15 cellular contexts compared by ENCODE assay signal in genomic region chrX:45750639-45751038, GRCh38.
A peak's percentile ranks its signal among the peaks of the same experiment; 100 is the strongest.
DNase-seq lines count a peak whose midpoint lies in the region; TF ChIP-seq lines count a peak whose summit lies in the region.
"Had no signal": no experiment of that assay in that cellular context is flagged by ENCODE, and none has a peak within 500 bp of the region (broad histone marks: within the 10 kb centered on the region; RNA-seq: fewer than 3 reads in every experiment).

No MANE protein-coding gene starts in this region.

- no peak overlapping the region for H3K4me3 Mint-ChIP-seq in mesothelial cell of epicardium
- H3K4me3 Mint-ChIP-seq: IgD-negative memory B cell; stimulated activated naive B cell treated with anti-CD40 and anti-IgM and Interleukin-4, amounts not matched to agents 10 μg/mL and 1 μg/mL and 100 μg/mL, for 72 hours had no signal

- DNase-seq in LHCN-M2 (ENCODE audit: low read depth) (peak; percentile 44), breast epithelium (ENCODE audit: low spot score in 2 of 2) (peak in 1 of 2 donors; percentile 57), mesothelial cell of epicardium (ENCODE audit: low spot score in 2 of 2, unreplicated experiment in 2 of 2) (no peak), NCI-H1436 treated with DMSO at 0.1 percent for 48 hours (lab: John Stamatoyannopoulos, UW) (no peak), anterior cingulate cortex (lab: John Stamatoyannopoulos, UW) (no peak)
- no peak for DNase-seq in stimulated activated CD4-positive, alpha-beta T cell treated with anti-CD3 and anti-CD28 coated beads, Interleukin-4, amount 100 ng/mL, for 1 hour
- DNase-seq: adrenal gland; dorsolateral prefrontal cortex; NCI-H526; RPMI8226; stimulated activated naive B cell treated with anti-CD40 and anti-IgM and Interleukin-4, amounts not matched to agents 10 μg/mL and 1 μg/mL and 100 μg/mL, for 72 hours; T1000 had no signal

- peaks cover 0 to 25% (median 6%) of the 10 kb centered on the region in 11 experiments; a peak in 8 of 22 replicates for H4K20me1 ChIP-seq in BLaER1 treated with 17β-estradiol and CSF1 and Interleukin-3, amounts not matched to agents 10 nM and 100 nM

- TF ChIP-seq CTCF in breast epithelium (IDR thresholded peaks at IDR 0.05), result no peak
- no peak for TF ChIP-seq CTCF in mesothelial cell of epicardium (IDR thresholded peaks at IDR 0.05; ENCODE audit: unreplicated experiment)

- H3K9ac ChIP-seq in BLaER1 treated with 17β-estradiol and CSF1 and Interleukin-3, amounts not matched to agents 10 nM and 100 nM, result peak overlapping the region in 5 of 11 experiments; percentile 2 to 32 (median 19); a peak in 2 of 22 replicates

- no peaks in the 10 kb centered on the region for H3K27me3 Mint-ChIP-seq in mesothelial cell of epicardium (ENCODE audit: low read depth)
- H3K27me3 Mint-ChIP-seq: IgD-negative memory B cell, progenitor cell of endocrine pancreas had no signal

- H3K27me3 ChIP-seq in BLaER1 treated with 17β-estradiol and CSF1 and Interleukin-3, amounts not matched to agents 10 nM and 100 nM, result no peaks in the 10 kb centered on the region
- H3K27me3 ChIP-seq in breast epithelium, result peaks cover 0 to 15% of the 10 kb centered on the region in 2 donors

- H3K36me3 ChIP-seq in BLaER1 treated with 17β-estradiol and CSF1 and Interleukin-3, amounts not matched to agents 10 nM and 100 nM, result peaks cover 0 to 88% (median 56%) of the 10 kb centered on the region in 11 experiments; a peak in 20 of 22 replicates
- no peaks in the 10 kb centered on the region for H3K36me3 ChIP-seq in breast epithelium
- H3K36me3 ChIP-seq: adrenal gland had no signal

- no peaks in the 10 kb centered on the region for H3K36me3 Mint-ChIP-seq in mesothelial cell of epicardium
- H3K36me3 Mint-ChIP-seq: IgD-negative memory B cell had no signal

- peak overlapping the region; percentile 83 for H3K27ac Mint-ChIP-seq in mesothelial cell of epicardium
- H3K27ac Mint-ChIP-seq: progenitor cell of endocrine pancreas; stimulated activated naive B cell treated with anti-CD40 and anti-IgM and Interleukin-4, amounts not matched to agents 10 μg/mL and 1 μg/mL and 100 μg/mL, for 72 hours had no signal

- peaks cover 33% of the 10 kb centered on the region for H3K4me1 Mint-ChIP-seq in mesothelial cell of epicardium

- intact Hi-C loops in breast epithelium (cut with DNase I; ENCODE audit: low total_unique reads), result loop anchor here (1.0 kb wide), 1 partner anchor 9 kb away; no protein-coding TSS in a partner anchor

- no peak for TF ChIP-seq POLR2A in breast epithelium (IDR thresholded peaks at IDR 0.05)

- no peak overlapping the region for H3K4me3 ChIP-seq in BLaER1 treated with 17β-estradiol and CSF1 and Interleukin-3, amounts not matched to agents 10 nM and 100 nM
- H3K4me3 ChIP-seq in breast epithelium, result no peak overlapping the region
- H3K4me3 ChIP-seq: adrenal gland, dorsolateral prefrontal cortex had no signal

- peak overlapping the region; percentile 22 to 95 (median 82); a peak in 21 of 22 replicates for H3K4me2 ChIP-seq in BLaER1 treated with 17β-estradiol and CSF1 and Interleukin-3, amounts not matched to agents 10 nM and 100 nM

- H3K9me3 ChIP-seq in BLaER1 treated with 17β-estradiol and CSF1 and Interleukin-3, amounts not matched to agents 10 nM and 100 nM (replicated peaks in 1 of 11), result peaks cover 0 to 8% (median 0%) of the 10 kb centered on the region in 11 experiments; a peak in 2 of 22 replicates
- H3K9me3 ChIP-seq in breast epithelium, result no peaks in the 10 kb centered on the region
- H3K9me3 ChIP-seq: adrenal gland had no signal

- peak overlapping the region in 8 of 11 experiments; percentile 93 to 99 (median 96); a peak in 14 of 22 replicates for H3K27ac ChIP-seq in BLaER1 treated with 17β-estradiol and CSF1 and Interleukin-3, amounts not matched to agents 10 nM and 100 nM
- peak overlapping the region; percentile 29 to 44 for H3K27ac ChIP-seq in breast epithelium
- H3K27ac ChIP-seq: adrenal gland, dorsolateral prefrontal cortex had no signal

- peaks cover 70 to 87% (median 81%) of the 10 kb centered on the region in 10 experiments for H3K4me1 ChIP-seq in BLaER1 treated with 17β-estradiol and CSF1 and Interleukin-3, amounts not matched to agents 10 nM and 100 nM
- H3K4me1 ChIP-seq in breast epithelium, result peaks cover 0 to 5% of the 10 kb centered on the region in 2 donors
- H3K4me1 ChIP-seq: adrenal gland had no signal

- H3K9me3 Mint-ChIP-seq in mesothelial cell of epicardium, result peaks cover 8% of the 10 kb centered on the region
- H3K9me3 Mint-ChIP-seq: IgD-negative memory B cell; stimulated activated naive B cell treated with anti-CD40 and anti-IgM and Interleukin-4, amounts not matched to agents 10 μg/mL and 1 μg/mL and 100 μg/mL, for 72 hours had no signal
